ENCODE assay signal across 8 cellular contexts in genomic region chr12:108495054-108495453, GRCh38. TPM values are rescaled to one million over a fixed set of nuclear protein-coding genes. Genes with fewer than 3 reads are reported as not detected.
DNase-seq lines count a peak whose midpoint lies in the region; ATAC-seq, FAIRE-seq and TF ChIP-seq lines count a peak whose summit lies in the region.

No MANE protein-coding gene starts in this region.

- H3K4me3 ChIP-seq in GM12864 (ENCODE audit: low read depth, low read length): no peak overlapping the region
- H3K4me3 ChIP-seq in foreskin fibroblast (ENCODE audit: low read depth in 1 of 2, low read length in 2 of 2): no peak overlapping the region
- H3K4me3 ChIP-seq in upper lobe of right lung: no peak overlapping the region
- no peak overlapping the region for H3K4me3 ChIP-seq in ascending aorta

- DNase-seq in AG08396 (ENCODE audit: low spot score): peak; percentile 41
- DNase-seq in GM12864 (ENCODE audit: low read depth): no peak
- peak; percentile 4 for DNase-seq in RCC 7860 (ENCODE audit: low spot score)
- peak in 1 of 2 donors; percentile 51 for DNase-seq in foreskin fibroblast
- DNase-seq in upper lobe of right lung: no peak
- no peak for DNase-seq in ascending aorta (ENCODE audit: low spot score in 2 of 2)
- DNase-seq in OCI-M2 (lab: John Stamatoyannopoulos, UW; ENCODE audit: unreplicated experiment): no peak

- H3K27me3 ChIP-seq in upper lobe of right lung (peaks cover 6% of the 10 kb centered on the region), ascending aorta (no peaks in the 10 kb centered on the region)

- H3K27ac ChIP-seq in upper lobe of right lung (no peak overlapping the region), ascending aorta (no peak overlapping the region)

- H3K4me1 ChIP-seq in upper lobe of right lung (no peaks in the 10 kb centered on the region), ascending aorta (no peaks in the 10 kb centered on the region)

- no peaks in the 10 kb centered on the region for H3K9me3 ChIP-seq in upper lobe of right lung
- no peaks in the 10 kb centered on the region for H3K9me3 ChIP-seq in ascending aorta

- TF ChIP-seq CTCF in GM12864 (IDR thresholded peaks at IDR 0.05; ENCODE audit: low read depth, low read length, missing control alignments) (peak; percentile 75), foreskin fibroblast (IDR thresholded peaks at IDR 0.05; ENCODE audit: low read depth, low read length) (peak; percentile 48), upper lobe of right lung (IDR thresholded peaks at IDR 0.05) (peak; percentile 55), ascending aorta (IDR thresholded peaks at IDR 0.05) (peak in 1 of 3 experiments; percentile 37)

- no peak for FAIRE-seq in RCC 7860 (lab: Jason Lieb, UNC)

- ATAC-seq in upper lobe of right lung (peak; percentile 52), GM19324 (IDR thresholded peaks at IDR 0.05; ENCODE audit: low FRiP score, unreplicated experiment) (no peak)

- intact Hi-C loops in upper lobe of right lung (cut with DNase I) (no loop called here), ascending aorta (cut with DNase I) (no loop called here)

- H3K36me3 ChIP-seq in upper lobe of right lung (no peaks in the 10 kb centered on the region), ascending aorta (no peaks in the 10 kb centered on the region)

RNA-seq across cellular contexts. Expression of gene FICD, which starts 20.0 kb away (rescaled TPM):
- total RNA-seq in upper lobe of right lung (10.3 TPM), ascending aorta (30.8 TPM)

Comparison
In these comparisons a context has a peak if more than half of its experiments do, and no peak if none do; other contexts are left out.
1. DNase-seq: peak in AG08396 (single experiment) and RCC 7860 (single experiment); none in GM12864 (single experiment), upper lobe of right lung (single experiment), ascending aorta (0 of 2) and OCI-M2 (single experiment).